In the genomic region with DNA sequence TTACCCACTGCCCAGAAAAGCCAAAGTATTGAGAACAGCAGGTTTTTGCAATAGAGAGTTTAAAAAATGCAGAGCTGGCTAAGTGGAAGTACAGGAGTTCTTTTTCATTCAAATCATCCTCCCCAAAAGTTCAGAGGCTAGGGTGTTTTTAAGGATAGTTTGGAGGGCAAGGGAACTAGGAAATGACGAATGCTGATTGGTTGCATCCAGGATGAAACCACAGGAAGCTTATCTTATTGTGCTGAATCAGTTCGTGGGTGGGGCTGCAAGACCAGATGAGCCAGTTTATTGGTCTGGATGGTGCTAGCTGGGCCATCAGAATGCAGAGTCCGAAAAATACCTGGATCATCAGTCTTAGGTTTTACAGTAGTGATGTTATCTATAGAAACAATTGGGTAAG, we compare ENCODE assay signal across 17 cellular contexts.
"Had no signal": no experiment of that assay in that cellular context is flagged by ENCODE, and none has a peak within 500 bp of the region (broad histone marks: within the 10 kb centered on the region; RNA-seq: fewer than 3 reads in every experiment).

No MANE protein-coding gene starts in this region.

- H3K4me3 ChIP-seq: left ventricle myocardium inferior, lower lobe of right lung, psoas muscle, spleen, tibial artery, upper lobe of left lung, uterus had no signal

- H3K9me3 ChIP-seq: lower lobe of right lung, tibial artery, uterus had no signal

- H3K27ac ChIP-seq: foreskin keratinocyte, left ventricle myocardium inferior, lower lobe of right lung, psoas muscle, spleen, tibial artery, upper lobe of left lung, uterus had no signal

- DNase-seq: effector memory CD8-positive, alpha-beta T cell; foreskin keratinocyte; left ventricle myocardium inferior; lower lobe of right lung; midbrain; psoas muscle; spleen; stimulated activated CD4-positive, alpha-beta T cell treated with anti-CD3 and anti-CD28 coated beads, Interleukin-15, amount 100 ng/mL, for 24 hours; stimulated activated CD4-positive, alpha-beta T cell treated with anti-CD3 and anti-CD28 coated beads, Interleukin-1b, Interleukin-23, amount 100 ng/mL, for 48 hours; stimulated activated CD4-positive, alpha-beta T cell treated with anti-CD3 and anti-CD28 coated beads, Interleukin-4, amount 100 ng/mL, for 24 hours; tibial artery; upper lobe of left lung; uterus had no signal

- FAIRE-seq: keratinocyte had no signal

- ATAC-seq: effector memory CD8-positive, alpha-beta T cell; foreskin keratinocyte; lower lobe of right lung; natural killer cell treated with Interleukin-12 subunit alpha and Interleukin-12 subunit beta and Interleukin-15 and Interleukin-18, amount 100 ng/mL, for 72 hours; psoas muscle; sciatic nerve; stimulated activated memory B cell treated with anti-CD40 and anti-IgM and Interleukin-4, amounts not matched to agents 10 μg/mL and 1 μg/mL and 100 μg/mL, for 72 hours had no signal

- H3K27me3 ChIP-seq: foreskin keratinocyte, spleen, tibial artery, upper lobe of left lung, uterus had no signal

- H3K4me1 ChIP-seq: foreskin keratinocyte, left ventricle myocardium inferior, lower lobe of right lung, psoas muscle, spleen, tibial artery, upper lobe of left lung, uterus had no signal

- H3K36me3 ChIP-seq: left ventricle myocardium inferior, lower lobe of right lung, spleen, tibial artery, upper lobe of left lung, uterus had no signal
